Comparison of ENCODE assay signal across 9 cellular contexts in genomic region chr6:4673861-4674260, GRCh38.
"Had no signal": no experiment of that assay in that cellular context is flagged by ENCODE, and none has a peak within 500 bp of the region (broad histone marks: within the 10 kb centered on the region; RNA-seq: fewer than 3 reads in every experiment).

No MANE protein-coding gene starts in this region.

- H3K4me3 Mint-ChIP-seq: HFFc6 had no signal

- H3K27ac ChIP-seq: GM23248, HL-60 had no signal

- H3K4me1 ChIP-seq: HAP-1 had no signal

- ATAC-seq: HCT116, K562 had no signal

- H3K27ac Mint-ChIP-seq: HFFc6 had no signal

- H3K36me3 ChIP-seq: HAP-1 had no signal

- H3K9me3 ChIP-seq: HAP-1 had no signal

- H3K4me3 ChIP-seq: GM23248, HAP-1, K562 had no signal

- H3K9me3 Mint-ChIP-seq: HFFc6 had no signal

- DNase-seq: GM23248, GOT3, H7, HFFc6, IMR-90 had no signal
